ENCODE assay signal across 1 cellular context in the genomic region with DNA sequence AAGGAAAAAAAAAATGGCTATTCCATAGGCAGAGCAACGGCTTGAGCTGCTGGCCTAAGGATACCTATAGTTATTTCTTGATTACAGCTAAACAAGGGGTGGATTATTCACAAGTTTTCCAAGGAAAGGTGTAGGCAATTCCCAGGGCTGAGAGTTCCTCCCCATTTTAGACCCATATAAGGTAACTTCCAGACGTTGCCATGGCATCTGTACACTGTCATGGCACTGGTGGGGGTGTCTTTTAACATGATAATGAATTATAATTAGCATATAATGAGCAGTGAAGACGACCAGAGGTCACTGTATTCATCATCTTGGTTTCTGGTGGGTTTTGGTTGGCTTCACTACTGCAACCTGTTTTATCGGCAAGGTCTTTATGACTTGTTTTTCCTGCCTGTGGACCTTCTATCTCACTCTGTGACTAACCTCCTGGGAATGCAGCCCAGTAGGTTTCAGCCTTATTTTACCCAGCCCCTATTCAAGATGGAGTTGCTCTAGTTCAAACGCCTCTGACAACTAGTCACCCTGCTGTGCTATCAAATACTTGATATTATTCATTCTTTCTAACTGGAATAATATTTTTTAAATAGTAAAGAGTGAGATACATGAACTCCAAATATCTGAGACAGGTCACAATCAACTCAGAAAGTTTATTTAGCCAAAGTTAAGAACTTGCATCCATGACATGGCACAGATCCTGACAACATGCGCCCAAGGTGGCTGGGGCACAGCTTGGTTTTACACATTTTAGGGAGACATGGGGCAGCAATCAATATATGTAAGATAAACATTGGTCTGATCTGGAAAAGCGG.
TF ChIP-seq lines count a peak whose summit lies in the region.

No MANE protein-coding gene starts in this region.

TF ChIP-seq in K562, 482 proteins besides CTCF, POLR2A, EP300 and RAD21 (continued from another document and continues in another):
- TF ChIP-seq ZBTB17 (CRISPR knock-in tag; IDR thresholded peaks at IDR 0.05) (peak; percentile 86), BCL6 (CRISPR knock-in tag; IDR thresholded peaks at IDR 0.05) (peak; percentile 36; the same call in 1 of the 2 replicates), KLF6 (CRISPR knock-in tag; IDR thresholded peaks at IDR 0.05; ENCODE audit: borderline replicate concordance) (peak; percentile 88), HSF4 (CRISPR knock-in tag; IDR thresholded peaks at IDR 0.05; ENCODE audit: borderline replicate concordance) (peak; percentile 46; the same call in 1 of the 2 replicates), TFAM (CRISPR knock-in tag; conservative IDR thresholded peaks at IDR 0.05) (no peak), MEF2D (tag; conservative IDR thresholded peaks at IDR 0.05; ENCODE audit: low read depth) (peak; percentile 69), ZNF764 (CRISPR knock-in tag; IDR thresholded peaks at IDR 0.05; ENCODE audit: low read depth) (no peak), SMAD4 (CRISPR knock-in tag; conservative IDR thresholded peaks at IDR 0.05) (peak; percentile 79), DDX20 (tag; IDR thresholded peaks at IDR 0.05; ENCODE audit: low read depth) (peak; percentile 81), SMAD3 (CRISPR knock-in tag; conservative IDR thresholded peaks at IDR 0.05) (0 out of 2 replicates have a peak, but pooled peaks have one; percentile 57), NR4A1 (CRISPR knock-in tag; IDR thresholded peaks at IDR 0.05) (no peak), NR4A1 (tag; IDR thresholded peaks at IDR 0.05) (peak; percentile 93), PTBP1 (IDR thresholded peaks at IDR 0.05; ENCODE audit: low read depth, low read length) (no peak), ZFP1 (CRISPR knock-in tag; IDR thresholded peaks at IDR 0.05) (0 out of 2 replicates have a peak, but pooled peaks have one; percentile 33), ERF (CRISPR knock-in tag; IDR thresholded peaks at IDR 0.05) (peak; percentile 79; the same call in 1 of the 2 replicates), ARID2 (IDR thresholded peaks at IDR 0.05) (no peak), MCM5 (IDR thresholded peaks at IDR 0.05; ENCODE audit: low read depth) (no peak), TAF1 (IDR thresholded peaks at IDR 0.05; ENCODE audit: control insufficient read depth, extremely low read depth, insufficient read depth, low read length, severe bottlenecking) (peak; percentile 10), GATAD2A (IDR thresholded peaks at IDR 0.05) (no peak), MAFF (IDR thresholded peaks at IDR 0.05; ENCODE audit: low read length) (no peak), ZNF121 (CRISPR knock-in tag; conservative IDR thresholded peaks at IDR 0.05) (no peak), ESRRB (CRISPR knock-in tag; IDR thresholded peaks at IDR 0.05; ENCODE audit: borderline replicate concordance) (no peak), NR2C1 (IDR thresholded peaks at IDR 0.05) (no peak), NR2C1 (tag; IDR thresholded peaks at IDR 0.05) (peak; percentile 85), ARNT (IDR thresholded peaks at IDR 0.05) (no peak), TBL1XR1 (IDR thresholded peaks at IDR 0.05; ENCODE audit: low read length in 2 of 2) (no peak)
- TF ChIP-seq, protein P1, sequence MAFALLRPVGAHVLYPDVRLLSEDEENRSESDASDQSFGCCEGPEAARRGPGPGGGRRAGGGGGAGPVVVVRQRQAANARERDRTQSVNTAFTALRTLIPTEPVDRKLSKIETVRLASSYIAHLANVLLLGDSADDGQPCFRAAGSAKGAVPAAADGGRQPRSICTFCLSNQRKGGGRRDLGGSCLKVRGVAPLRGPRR (CRISPR knock-in tag; IDR thresholded peaks at IDR 0.05), result 0 out of 2 replicates have a peak, but pooled peaks have one; percentile 28
- TF ChIP-seq, protein P2, sequence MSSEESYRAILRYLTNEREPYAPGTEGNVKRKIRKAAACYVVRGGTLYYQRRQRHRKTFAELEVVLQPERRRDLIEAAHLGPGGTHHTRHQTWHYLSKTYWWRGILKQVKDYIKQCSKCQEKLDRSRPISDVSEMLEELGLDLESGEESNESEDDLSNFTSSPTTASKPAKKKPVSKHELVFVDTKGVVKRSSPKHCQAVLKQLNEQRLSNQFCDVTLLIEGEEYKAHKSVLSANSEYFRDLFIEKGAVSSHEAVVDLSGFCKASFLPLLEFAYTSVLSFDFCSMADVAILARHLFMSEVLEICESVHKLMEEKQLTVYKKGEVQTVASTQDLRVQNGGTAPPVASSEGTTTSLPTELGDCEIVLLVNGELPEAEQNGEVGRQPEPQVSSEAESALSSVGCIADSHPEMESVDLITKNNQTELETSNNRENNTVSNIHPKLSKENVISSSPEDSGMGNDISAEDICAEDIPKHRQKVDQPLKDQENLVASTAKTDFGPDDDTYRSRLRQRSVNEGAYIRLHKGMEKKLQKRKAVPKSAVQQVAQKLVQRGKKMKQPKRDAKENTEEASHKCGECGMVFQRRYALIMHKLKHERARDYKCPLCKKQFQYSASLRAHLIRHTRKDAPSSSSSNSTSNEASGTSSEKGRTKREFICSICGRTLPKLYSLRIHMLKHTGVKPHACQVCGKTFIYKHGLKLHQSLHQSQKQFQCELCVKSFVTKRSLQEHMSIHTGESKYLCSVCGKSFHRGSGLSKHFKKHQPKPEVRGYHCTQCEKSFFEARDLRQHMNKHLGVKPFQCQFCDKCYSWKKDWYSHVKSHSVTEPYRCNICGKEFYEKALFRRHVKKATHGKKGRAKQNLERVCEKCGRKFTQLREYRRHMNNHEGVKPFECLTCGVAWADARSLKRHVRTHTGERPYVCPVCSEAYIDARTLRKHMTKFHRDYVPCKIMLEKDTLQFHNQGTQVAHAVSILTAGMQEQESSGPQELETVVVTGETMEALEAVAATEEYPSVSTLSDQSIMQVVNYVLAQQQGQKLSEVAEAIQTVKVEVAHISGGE (CRISPR knock-in tag; IDR thresholded peaks at IDR 0.05), result peak in 1 of 3 experiments; percentile 68; a peak in 1 of 6 replicates
- TF ChIP-seq, protein P3, sequence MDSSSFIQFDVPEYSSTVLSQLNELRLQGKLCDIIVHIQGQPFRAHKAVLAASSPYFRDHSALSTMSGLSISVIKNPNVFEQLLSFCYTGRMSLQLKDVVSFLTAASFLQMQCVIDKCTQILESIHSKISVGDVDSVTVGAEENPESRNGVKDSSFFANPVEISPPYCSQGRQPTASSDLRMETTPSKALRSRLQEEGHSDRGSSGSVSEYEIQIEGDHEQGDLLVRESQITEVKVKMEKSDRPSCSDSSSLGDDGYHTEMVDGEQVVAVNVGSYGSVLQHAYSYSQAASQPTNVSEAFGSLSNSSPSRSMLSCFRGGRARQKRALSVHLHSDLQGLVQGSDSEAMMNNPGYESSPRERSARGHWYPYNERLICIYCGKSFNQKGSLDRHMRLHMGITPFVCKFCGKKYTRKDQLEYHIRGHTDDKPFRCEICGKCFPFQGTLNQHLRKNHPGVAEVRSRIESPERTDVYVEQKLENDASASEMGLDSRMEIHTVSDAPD (CRISPR knock-in tag; IDR thresholded peaks at IDR 0.05), result peak; percentile 64; the same call in 1 of the 2 replicates
- TF ChIP-seq, protein P4, sequence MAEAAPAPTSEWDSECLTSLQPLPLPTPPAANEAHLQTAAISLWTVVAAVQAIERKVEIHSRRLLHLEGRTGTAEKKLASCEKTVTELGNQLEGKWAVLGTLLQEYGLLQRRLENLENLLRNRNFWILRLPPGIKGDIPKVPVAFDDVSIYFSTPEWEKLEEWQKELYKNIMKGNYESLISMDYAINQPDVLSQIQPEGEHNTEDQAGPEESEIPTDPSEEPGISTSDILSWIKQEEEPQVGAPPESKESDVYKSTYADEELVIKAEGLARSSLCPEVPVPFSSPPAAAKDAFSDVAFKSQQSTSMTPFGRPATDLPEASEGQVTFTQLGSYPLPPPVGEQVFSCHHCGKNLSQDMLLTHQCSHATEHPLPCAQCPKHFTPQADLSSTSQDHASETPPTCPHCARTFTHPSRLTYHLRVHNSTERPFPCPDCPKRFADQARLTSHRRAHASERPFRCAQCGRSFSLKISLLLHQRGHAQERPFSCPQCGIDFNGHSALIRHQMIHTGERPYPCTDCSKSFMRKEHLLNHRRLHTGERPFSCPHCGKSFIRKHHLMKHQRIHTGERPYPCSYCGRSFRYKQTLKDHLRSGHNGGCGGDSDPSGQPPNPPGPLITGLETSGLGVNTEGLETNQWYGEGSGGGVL (CRISPR knock-in tag; IDR thresholded peaks at IDR 0.05), result 0 out of 2 replicates have a peak, but pooled peaks have one; percentile 68
- TF ChIP-seq, protein P5, sequence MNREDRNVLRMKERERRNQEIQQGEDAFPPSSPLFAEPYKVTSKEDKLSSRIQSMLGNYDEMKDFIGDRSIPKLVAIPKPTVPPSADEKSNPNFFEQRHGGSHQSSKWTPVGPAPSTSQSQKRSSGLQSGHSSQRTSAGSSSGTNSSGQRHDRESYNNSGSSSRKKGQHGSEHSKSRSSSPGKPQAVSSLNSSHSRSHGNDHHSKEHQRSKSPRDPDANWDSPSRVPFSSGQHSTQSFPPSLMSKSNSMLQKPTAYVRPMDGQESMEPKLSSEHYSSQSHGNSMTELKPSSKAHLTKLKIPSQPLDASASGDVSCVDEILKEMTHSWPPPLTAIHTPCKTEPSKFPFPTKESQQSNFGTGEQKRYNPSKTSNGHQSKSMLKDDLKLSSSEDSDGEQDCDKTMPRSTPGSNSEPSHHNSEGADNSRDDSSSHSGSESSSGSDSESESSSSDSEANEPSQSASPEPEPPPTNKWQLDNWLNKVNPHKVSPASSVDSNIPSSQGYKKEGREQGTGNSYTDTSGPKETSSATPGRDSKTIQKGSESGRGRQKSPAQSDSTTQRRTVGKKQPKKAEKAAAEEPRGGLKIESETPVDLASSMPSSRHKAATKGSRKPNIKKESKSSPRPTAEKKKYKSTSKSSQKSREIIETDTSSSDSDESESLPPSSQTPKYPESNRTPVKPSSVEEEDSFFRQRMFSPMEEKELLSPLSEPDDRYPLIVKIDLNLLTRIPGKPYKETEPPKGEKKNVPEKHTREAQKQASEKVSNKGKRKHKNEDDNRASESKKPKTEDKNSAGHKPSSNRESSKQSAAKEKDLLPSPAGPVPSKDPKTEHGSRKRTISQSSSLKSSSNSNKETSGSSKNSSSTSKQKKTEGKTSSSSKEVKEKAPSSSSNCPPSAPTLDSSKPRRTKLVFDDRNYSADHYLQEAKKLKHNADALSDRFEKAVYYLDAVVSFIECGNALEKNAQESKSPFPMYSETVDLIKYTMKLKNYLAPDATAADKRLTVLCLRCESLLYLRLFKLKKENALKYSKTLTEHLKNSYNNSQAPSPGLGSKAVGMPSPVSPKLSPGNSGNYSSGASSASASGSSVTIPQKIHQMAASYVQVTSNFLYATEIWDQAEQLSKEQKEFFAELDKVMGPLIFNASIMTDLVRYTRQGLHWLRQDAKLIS (CRISPR knock-in tag; IDR thresholded peaks at IDR 0.05), result no peak
- TF ChIP-seq, protein P6, sequence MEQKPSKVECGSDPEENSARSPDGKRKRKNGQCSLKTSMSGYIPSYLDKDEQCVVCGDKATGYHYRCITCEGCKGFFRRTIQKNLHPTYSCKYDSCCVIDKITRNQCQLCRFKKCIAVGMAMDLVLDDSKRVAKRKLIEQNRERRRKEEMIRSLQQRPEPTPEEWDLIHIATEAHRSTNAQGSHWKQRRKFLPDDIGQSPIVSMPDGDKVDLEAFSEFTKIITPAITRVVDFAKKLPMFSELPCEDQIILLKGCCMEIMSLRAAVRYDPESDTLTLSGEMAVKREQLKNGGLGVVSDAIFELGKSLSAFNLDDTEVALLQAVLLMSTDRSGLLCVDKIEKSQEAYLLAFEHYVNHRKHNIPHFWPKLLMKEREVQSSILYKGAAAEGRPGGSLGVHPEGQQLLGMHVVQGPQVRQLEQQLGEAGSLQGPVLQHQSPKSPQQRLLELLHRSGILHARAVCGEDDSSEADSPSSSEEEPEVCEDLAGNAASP (IDR thresholded peaks at IDR 0.05), result no peak
- TF ChIP-seq, protein P7, sequence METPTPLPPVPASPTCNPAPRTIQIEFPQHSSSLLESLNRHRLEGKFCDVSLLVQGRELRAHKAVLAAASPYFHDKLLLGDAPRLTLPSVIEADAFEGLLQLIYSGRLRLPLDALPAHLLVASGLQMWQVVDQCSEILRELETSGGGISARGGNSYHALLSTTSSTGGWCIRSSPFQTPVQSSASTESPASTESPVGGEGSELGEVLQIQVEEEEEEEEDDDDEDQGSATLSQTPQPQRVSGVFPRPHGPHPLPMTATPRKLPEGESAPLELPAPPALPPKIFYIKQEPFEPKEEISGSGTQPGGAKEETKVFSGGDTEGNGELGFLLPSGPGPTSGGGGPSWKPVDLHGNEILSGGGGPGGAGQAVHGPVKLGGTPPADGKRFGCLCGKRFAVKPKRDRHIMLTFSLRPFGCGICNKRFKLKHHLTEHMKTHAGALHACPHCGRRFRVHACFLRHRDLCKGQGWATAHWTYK (CRISPR knock-in tag; IDR thresholded peaks at IDR 0.05), result peak; percentile 85; the same call in 1 of the 2 replicates
- TF ChIP-seq, protein P8, sequence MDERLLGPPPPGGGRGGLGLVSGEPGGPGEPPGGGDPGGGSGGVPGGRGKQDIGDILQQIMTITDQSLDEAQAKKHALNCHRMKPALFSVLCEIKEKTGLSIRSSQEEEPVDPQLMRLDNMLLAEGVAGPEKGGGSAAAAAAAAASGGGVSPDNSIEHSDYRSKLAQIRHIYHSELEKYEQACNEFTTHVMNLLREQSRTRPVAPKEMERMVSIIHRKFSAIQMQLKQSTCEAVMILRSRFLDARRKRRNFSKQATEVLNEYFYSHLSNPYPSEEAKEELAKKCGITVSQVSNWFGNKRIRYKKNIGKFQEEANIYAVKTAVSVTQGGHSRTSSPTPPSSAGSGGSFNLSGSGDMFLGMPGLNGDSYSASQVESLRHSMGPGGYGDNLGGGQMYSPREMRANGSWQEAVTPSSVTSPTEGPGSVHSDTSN (CRISPR knock-in tag; IDR thresholded peaks at IDR 0.05; ENCODE audit: low read depth), result no peak
- TF ChIP-seq, protein P8 (tag; conservative IDR thresholded peaks at IDR 0.05; ENCODE audit: low read depth), result 0 out of 2 replicates have a peak, but pooled peaks have one; percentile 15
- TF ChIP-seq, protein P9, sequence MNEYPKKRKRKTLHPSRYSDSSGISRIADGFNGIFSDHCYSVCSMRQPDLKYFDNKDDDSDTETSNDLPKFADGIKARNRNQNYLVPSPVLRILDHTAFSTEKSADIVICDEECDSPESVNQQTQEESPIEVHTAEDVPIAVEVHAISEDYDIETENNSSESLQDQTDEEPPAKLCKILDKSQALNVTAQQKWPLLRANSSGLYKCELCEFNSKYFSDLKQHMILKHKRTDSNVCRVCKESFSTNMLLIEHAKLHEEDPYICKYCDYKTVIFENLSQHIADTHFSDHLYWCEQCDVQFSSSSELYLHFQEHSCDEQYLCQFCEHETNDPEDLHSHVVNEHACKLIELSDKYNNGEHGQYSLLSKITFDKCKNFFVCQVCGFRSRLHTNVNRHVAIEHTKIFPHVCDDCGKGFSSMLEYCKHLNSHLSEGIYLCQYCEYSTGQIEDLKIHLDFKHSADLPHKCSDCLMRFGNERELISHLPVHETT (CRISPR knock-in tag; conservative IDR thresholded peaks at IDR 0.05 in 1 of 2, IDR thresholded peaks at IDR 0.05 in 1 of 2), result peak in 1 of 2 experiments; percentile 87; a peak in 1 of 4 replicates
- TF ChIP-seq, protein P10, sequence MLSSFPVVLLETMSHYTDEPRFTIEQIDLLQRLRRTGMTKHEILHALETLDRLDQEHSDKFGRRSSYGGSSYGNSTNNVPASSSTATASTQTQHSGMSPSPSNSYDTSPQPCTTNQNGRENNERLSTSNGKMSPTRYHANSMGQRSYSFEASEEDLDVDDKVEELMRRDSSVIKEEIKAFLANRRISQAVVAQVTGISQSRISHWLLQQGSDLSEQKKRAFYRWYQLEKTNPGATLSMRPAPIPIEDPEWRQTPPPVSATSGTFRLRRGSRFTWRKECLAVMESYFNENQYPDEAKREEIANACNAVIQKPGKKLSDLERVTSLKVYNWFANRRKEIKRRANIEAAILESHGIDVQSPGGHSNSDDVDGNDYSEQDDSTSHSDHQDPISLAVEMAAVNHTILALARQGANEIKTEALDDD (IDR thresholded peaks at IDR 0.05), result no peak
